In the genomic region with DNA sequence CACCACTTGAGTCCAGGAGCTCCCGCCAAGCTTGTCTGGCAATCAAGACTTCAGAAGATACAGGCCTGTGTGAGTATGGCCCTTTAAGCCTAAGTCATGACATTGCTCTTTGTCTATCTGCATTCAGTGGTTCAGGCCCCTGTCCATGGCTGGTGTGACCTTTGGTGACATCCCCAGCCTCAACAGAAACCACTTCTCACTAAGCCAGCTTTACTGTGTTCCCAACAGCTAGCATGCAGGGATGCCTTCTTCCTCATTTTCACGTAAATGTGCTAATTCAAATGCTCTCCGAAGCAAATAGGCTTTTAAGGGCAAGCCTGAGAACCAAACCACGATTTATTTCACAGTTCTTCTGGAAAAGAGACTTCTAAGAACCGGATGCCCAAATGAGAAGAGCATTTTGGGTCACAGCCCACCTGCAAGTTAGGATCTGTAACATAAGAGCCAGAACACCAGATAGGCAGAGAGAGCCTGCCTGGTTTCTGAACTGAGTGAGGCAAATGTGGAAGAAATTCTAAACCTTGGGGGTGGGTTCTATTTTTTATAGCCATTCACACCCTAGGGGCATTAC, we compare ENCODE assay signal across 9 cellular contexts. TPM values are rescaled to one million over a fixed set of nuclear protein-coding genes. Genes with fewer than 3 reads are reported as not detected.
DNase-seq lines count a peak whose midpoint lies in the region; ATAC-seq and TF ChIP-seq lines count a peak whose summit lies in the region.
"Had no signal": no experiment of that assay in that cellular context is flagged by ENCODE, and none has a peak within 500 bp of the region (broad histone marks: within the 10 kb centered on the region; RNA-seq: fewer than 3 reads in every experiment).

No MANE protein-coding gene starts in this region.

- intact Hi-C loops in CD8-positive, alpha-beta T cell (cut with DNase I, micrococcal nuclease), result loop anchor here in 1 of 2 experiments (2.0 kb wide), 1 partner anchor 15 kb away; a partner anchor contains a TSS
- intact Hi-C loops in Caco-2 (cut with micrococcal nuclease; ENCODE audit: unreplicated experiment), result no loop called here

- H3K27me3 ChIP-seq in CD8-positive, alpha-beta T cell (ENCODE audit: insufficient read depth, low read length), result no peaks in the 10 kb centered on the region
- H3K27me3 ChIP-seq in NT2/D1 (ENCODE audit: insufficient read depth, insufficient read length), result peaks cover 2% of the 10 kb centered on the region
- no peaks in the 10 kb centered on the region for H3K27me3 ChIP-seq in neuron (ENCODE audit: insufficient read depth, low read length)
- H3K27me3 ChIP-seq in Caco-2 (replicated peaks; ENCODE audit: control insufficient read depth, insufficient read depth, low read length), result no peaks in the 10 kb centered on the region

- H3K4me1 ChIP-seq in CD8-positive, alpha-beta T cell (ENCODE audit: insufficient read depth, low read length), result peaks cover 27% of the 10 kb centered on the region
- H3K4me1 ChIP-seq in NT2/D1 (ENCODE audit: insufficient read depth, insufficient read length) (peaks cover 4% of the 10 kb centered on the region), neuron (ENCODE audit: insufficient read depth, low read length) (peaks cover 16% of the 10 kb centered on the region), Caco-2 (no peaks in the 10 kb centered on the region)

- H3K4me1 Mint-ChIP-seq in CD8-positive, alpha-beta T cell (ENCODE audit: low read depth), result peaks cover 45% of the 10 kb centered on the region
- no peaks in the 10 kb centered on the region for H3K4me1 Mint-ChIP-seq in Caco-2 (ENCODE audit: low read depth, unreplicated experiment)

- H3K9ac ChIP-seq in NT2/D1 (ENCODE audit: insufficient read length, low read depth), result no peak overlapping the region

- H3K27ac ChIP-seq in CD8-positive, alpha-beta T cell (ENCODE audit: low read depth, low read length), result no peak overlapping the region

- no TSS peak for BruUV-seq in Caco-2 (replicated peaks; lab: Mats Ljungman, UMichigan)

- TF ChIP-seq CTCF in CD8-positive, alpha-beta T cell (IDR thresholded peaks at IDR 0.05), result no peak
- no peak for TF ChIP-seq CTCF in Caco-2 (IDR thresholded peaks at IDR 0.05; ENCODE audit: insufficient read depth in 1 of 2, low read depth in 1 of 2, low read length in 1 of 2, severe bottlenecking in 1 of 2, unreplicated experiment in 1 of 2)

- H3K36me3 ChIP-seq in CD8-positive, alpha-beta T cell (ENCODE audit: insufficient read depth, low read length), result no peaks in the 10 kb centered on the region
- H3K36me3 ChIP-seq in NT2/D1 (ENCODE audit: insufficient read depth, insufficient read length, low read length) (no peaks in the 10 kb centered on the region), neuron (ENCODE audit: insufficient read depth, low read length) (no peaks in the 10 kb centered on the region), Caco-2 (ENCODE audit: control insufficient read depth, insufficient read depth, low read length) (no peaks in the 10 kb centered on the region)

- peaks cover 8% of the 10 kb centered on the region for H3K9me3 ChIP-seq in CD8-positive, alpha-beta T cell (ENCODE audit: low read length)
- peaks cover 9% of the 10 kb centered on the region; the same call in 1 of the 2 replicates for H3K9me3 ChIP-seq in NT2/D1 (ENCODE audit: insufficient read depth, low read length)
- no peaks in the 10 kb centered on the region for H3K9me3 ChIP-seq in neuron (ENCODE audit: low read length)
- peaks cover 9% of the 10 kb centered on the region; the same call in 1 of the 2 replicates for H3K9me3 ChIP-seq in Caco-2

- POLR2A ChIA-PET in CD8-positive, alpha-beta T cell (lab: Charles Lee), result interaction anchor here (1.2 to 2.1 kb wide), 2 partner anchors 23 to 25 kb away, joined by 4 to 11 read pairs; no protein-coding TSS in a partner anchor
- POLR2A ChIA-PET in Caco-2 (lab: Charles Lee), result no interaction called here

- peaks cover 10% of the 10 kb centered on the region for H3K9me3 Mint-ChIP-seq in CD8-positive, alpha-beta T cell
- peaks cover 11% of the 10 kb centered on the region for H3K9me3 Mint-ChIP-seq in Caco-2 (ENCODE audit: unreplicated experiment)

- peak overlapping the region; percentile 79 for H3K27ac Mint-ChIP-seq in CD8-positive, alpha-beta T cell
- no peak overlapping the region for H3K27ac Mint-ChIP-seq in Caco-2 (ENCODE audit: unreplicated experiment)

- no peaks in the 10 kb centered on the region for H3K27me3 Mint-ChIP-seq in CD8-positive, alpha-beta T cell (ENCODE audit: low read depth)
- peaks cover 5% of the 10 kb centered on the region for H3K27me3 Mint-ChIP-seq in Caco-2 (ENCODE audit: insufficient read depth, unreplicated experiment)

- peak overlapping the region; percentile 71 for H2AFZ ChIP-seq in neuron (ENCODE audit: low read depth, low read length)

- peaks cover 7% of the 10 kb centered on the region for H3K36me3 Mint-ChIP-seq in CD8-positive, alpha-beta T cell
- no peaks in the 10 kb centered on the region for H3K36me3 Mint-ChIP-seq in Caco-2 (ENCODE audit: insufficient read depth, unreplicated experiment)

- no peak for DNase-seq in CD8-positive, alpha-beta T cell
- DNase-seq in NT2/D1 (ENCODE audit: low read depth, low spot score) (peak; percentile 42), ecto neural progenitor cell (ENCODE audit: low spot score) (peak; percentile 55), HK-2 (ENCODE audit: unreplicated experiment) (no peak), Caco-2 (no peak)
- DNase-seq: NCI-H446 treated with DMSO at 0.1 percent for 48 hours had no signal

- CTCF ChIA-PET in CD8-positive, alpha-beta T cell (lab: Charles Lee), result interaction anchor here (0.6 to 1.7 kb wide), 4 partner anchors 10 to 27 kb away, joined by 3 to 6 read pairs (median 4); no protein-coding TSS in a partner anchor
- CTCF ChIA-PET in Caco-2 (lab: Charles Lee), result no interaction called here

- peak overlapping the region; percentile 40 for H3K4me3 Mint-ChIP-seq in CD8-positive, alpha-beta T cell
- no peak overlapping the region for H3K4me3 Mint-ChIP-seq in Caco-2 (ENCODE audit: unreplicated experiment)

- H3K4me3 ChIP-seq in CD8-positive, alpha-beta T cell (ENCODE audit: low read depth, low read length), result no peak overlapping the region
- H3K4me3 ChIP-seq in NT2/D1 (ENCODE audit: insufficient read length, low read depth), result no peak overlapping the region
- H3K4me3 ChIP-seq in neuron (ENCODE audit: low read length), result peak overlapping the region; percentile 12
- H3K4me3 ChIP-seq in Caco-2 (ENCODE audit: low read depth, low read length), result no peak overlapping the region

- no peak for ATAC-seq in CD8-positive, alpha-beta T cell
- ATAC-seq in HG02852 (IDR thresholded peaks at IDR 0.05; ENCODE audit: unreplicated experiment), result no peak
- ATAC-seq in esophagus mucosa, result no peak

RNA-seq across cellular contexts. Expression of a gene that starts 14.9 kb away (rescaled TPM):
- under 1 TPM in 1 of 2 experiments, not detected in 1; 0.58 TPM for total RNA-seq in CD8-positive, alpha-beta T cell
- 0.24 TPM for total RNA-seq in esophagus mucosa
- not detected in 2 replicates for total RNA-seq in Caco-2 (2022)

Comparison
In these comparisons a context has a peak if more than half of its experiments do, and no peak if none do; other contexts are left out.
1. DNase-seq: peak in NT2/D1 (single experiment) and ecto neural progenitor cell (single experiment); none in CD8-positive, alpha-beta T cell (0 of 7), HK-2 (single experiment) and Caco-2 (0 of 2).